In the genomic region with DNA sequence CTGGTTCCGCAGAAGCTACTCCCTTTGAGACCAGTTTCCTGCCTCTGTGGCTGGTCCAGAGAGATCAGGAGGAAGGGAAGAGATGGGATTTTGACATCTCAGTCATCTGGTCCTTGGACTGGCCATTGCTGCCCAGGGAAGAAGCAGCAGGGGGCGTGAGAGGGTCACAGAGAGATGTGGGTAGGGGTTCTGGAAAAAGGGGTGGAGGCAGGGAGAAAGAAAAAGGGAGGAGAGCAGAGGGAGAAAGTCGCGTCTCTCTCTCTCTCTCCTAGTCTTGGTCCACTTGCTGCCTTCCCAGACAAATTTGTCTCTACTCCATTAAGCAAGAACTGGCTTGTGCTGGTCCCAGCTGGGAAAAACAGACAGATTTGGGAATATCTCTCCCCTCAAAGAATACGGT, we compare ENCODE assay signal across 8 cellular contexts. TPM values are rescaled to one million over a fixed set of nuclear protein-coding genes. Genes with fewer than 3 reads are reported as not detected.
A peak's percentile ranks its signal among the peaks of the same experiment; 100 is the strongest.
DNase-seq lines count a peak whose midpoint lies in the region; ATAC-seq and TF ChIP-seq lines count a peak whose summit lies in the region.

No MANE protein-coding gene starts in this region.

- H3K4me3 ChIP-seq in MM.1S (ENCODE audit: low read length) (no peak overlapping the region), brain microvascular endothelial cell (ENCODE audit: low read depth, low read length) (no peak overlapping the region), mesendoderm (ENCODE audit: low read length) (no peak overlapping the region)

- no peak overlapping the region for H2BK15ac ChIP-seq in mesendoderm (replicated peaks; ENCODE audit: low read depth)

- H3K79me1 ChIP-seq in mesendoderm (ENCODE audit: low read length), result no peaks in the 10 kb centered on the region

- WGBS in mesendoderm (ENCODE audit: extremely low coverage, insufficient coverage, low lambda C conversion rate), result no CpG with 5 or more reads among the region's 5 CpGs

- H3K27me3 ChIP-seq in MM.1S (replicated peaks; ENCODE audit: insufficient read depth, low read length), result peaks cover 30% of the 10 kb centered on the region
- H3K27me3 ChIP-seq in brain microvascular endothelial cell (replicated peaks), result no peaks in the 10 kb centered on the region
- no peaks in the 10 kb centered on the region for H3K27me3 ChIP-seq in mesendoderm (ENCODE audit: insufficient read depth, low read length, poor library complexity)

- H3K4me1 Mint-ChIP-seq in activated T-helper 1 cell treated with anti-CD3 and anti-CD28 coated beads, Interleukin-12 subunit alpha, Interleukin-12 subunit beta, Interleukin-2, Interleukin-4 antibody, amounts not matched to agents 30 ng/mL and 10 ng/mL and 1 ng/mL, durations not matched to agents 14 hours and 24 hours and 36 hours (ENCODE audit: low read depth), result no peaks in the 10 kb centered on the region

- DNase-seq in ELR (ENCODE audit: low read depth) (peak; percentile 56), MM.1S (no peak), brain microvascular endothelial cell (peak; percentile 25), mesendoderm (peak; percentile 83), DMS153 (lab: John Stamatoyannopoulos, UW) (no peak)
- DNase-seq in activated T-helper 1 cell treated with anti-CD3 and anti-CD28 coated beads, Interleukin-12 subunit alpha, Interleukin-12 subunit beta, Interleukin-2, Interleukin-4 antibody, amounts not matched to agents 30 ng/mL and 10 ng/mL and 1 ng/mL, durations not matched to agents 14 hours and 24 hours and 36 hours (ENCODE audit: low spot score), result no peak
- no peak for DNase-seq in activated CD8-positive, alpha-beta memory T cell treated with anti-CD3 and anti-CD28 coated beads for 24 hours

- H2AK5ac ChIP-seq in mesendoderm (ENCODE audit: low read length), result no peak overlapping the region

- no peak for ATAC-seq in HG02884 (IDR thresholded peaks at IDR 0.05; ENCODE audit: unreplicated experiment)

- no peak overlapping the region for H3K23ac ChIP-seq in mesendoderm (ENCODE audit: low read length)

- H2BK120ac ChIP-seq in mesendoderm (ENCODE audit: low read depth, low read length), result no peak overlapping the region

- no peaks in the 10 kb centered on the region for H3K36me3 ChIP-seq in MM.1S (replicated peaks; ENCODE audit: insufficient read depth, low read length)
- no peaks in the 10 kb centered on the region for H3K36me3 ChIP-seq in brain microvascular endothelial cell (replicated peaks)
- H3K36me3 ChIP-seq in mesendoderm (ENCODE audit: control insufficient read depth, insufficient read depth, low read length), result no peaks in the 10 kb centered on the region

- no peaks in the 10 kb centered on the region for H3F3A ChIP-seq in MM.1S (ENCODE audit: insufficient read depth, low read length)

- H3K9me3 ChIP-seq in MM.1S (replicated peaks; ENCODE audit: insufficient read depth, low read length), result no peaks in the 10 kb centered on the region

- H3K4me3 Mint-ChIP-seq in activated T-helper 1 cell treated with anti-CD3 and anti-CD28 coated beads, Interleukin-12 subunit alpha, Interleukin-12 subunit beta, Interleukin-2, Interleukin-4 antibody, amounts not matched to agents 30 ng/mL and 10 ng/mL and 1 ng/mL, durations not matched to agents 14 hours and 24 hours and 36 hours, result no peak overlapping the region

- H4K8ac ChIP-seq in mesendoderm (ENCODE audit: low read depth, low read length), result no peak overlapping the region

- intact Hi-C loops in activated T-helper 1 cell treated with anti-CD3 and anti-CD28 coated beads, Interleukin-12 subunit alpha, Interleukin-12 subunit beta, Interleukin-2, Interleukin-4 antibody, amounts not matched to agents 30 ng/mL and 10 ng/mL and 1 ng/mL, durations not matched to agents 14 hours and 24 hours and 36 hours (cut with micrococcal nuclease), result no loop called here

- H3K27ac ChIP-seq in MM.1S (ENCODE audit: low read length) (no peak overlapping the region), brain microvascular endothelial cell (no peak overlapping the region), mesendoderm (ENCODE audit: low read depth, low read length) (no peak overlapping the region)

- no peak overlapping the region for H4K5ac ChIP-seq in mesendoderm (ENCODE audit: low read length)

- no peak overlapping the region for H3K4ac ChIP-seq in mesendoderm (ENCODE audit: low read depth, low read length)

- no peak overlapping the region for H3K18ac ChIP-seq in mesendoderm (ENCODE audit: low read length)

- no peak overlapping the region for H2AFZ ChIP-seq in MM.1S (ENCODE audit: low read length)

- H4K20me1 ChIP-seq in MM.1S (ENCODE audit: insufficient read depth, low read length), result no peaks in the 10 kb centered on the region

- H3K4me2 ChIP-seq in MM.1S (ENCODE audit: low read depth, low read length) (no peak overlapping the region), mesendoderm (ENCODE audit: low read length) (no peak overlapping the region)

- no peaks in the 10 kb centered on the region for H3K9me3 Mint-ChIP-seq in activated T-helper 1 cell treated with anti-CD3 and anti-CD28 coated beads, Interleukin-12 subunit alpha, Interleukin-12 subunit beta, Interleukin-2, Interleukin-4 antibody, amounts not matched to agents 30 ng/mL and 10 ng/mL and 1 ng/mL, durations not matched to agents 14 hours and 24 hours and 36 hours

- peak overlapping the region; percentile 28 for H3K56ac ChIP-seq in mesendoderm (ENCODE audit: low read length)

- in situ Hi-C loops in brain microvascular endothelial cell (cut with HindIII; ENCODE audit: low pct_ligation_motif_present, low sequenced_read_pairs), result no loop called here

- no peaks in the 10 kb centered on the region for H3K9me2 ChIP-seq in MM.1S (replicated peaks; ENCODE audit: insufficient read depth, low read length)

- H2BK5ac ChIP-seq in mesendoderm (ENCODE audit: low read length), result no peak overlapping the region

- H3K4me1 ChIP-seq in MM.1S (ENCODE audit: low read length), result peaks cover 7% of the 10 kb centered on the region
- H3K4me1 ChIP-seq in mesendoderm (ENCODE audit: control insufficient read depth, low read depth, low read length), result no peaks in the 10 kb centered on the region

- H3K79me2 ChIP-seq in MM.1S (ENCODE audit: low read length) (no peaks in the 10 kb centered on the region), mesendoderm (ENCODE audit: control insufficient read depth, insufficient read depth, low read length) (no peaks in the 10 kb centered on the region)

- no peak overlapping the region for H3K9ac ChIP-seq in MM.1S (ENCODE audit: low read length)
- no peak overlapping the region for H3K9ac ChIP-seq in mesendoderm (ENCODE audit: low read length)

- no peak overlapping the region for H3K27ac Mint-ChIP-seq in activated T-helper 1 cell treated with anti-CD3 and anti-CD28 coated beads, Interleukin-12 subunit alpha, Interleukin-12 subunit beta, Interleukin-2, Interleukin-4 antibody, amounts not matched to agents 30 ng/mL and 10 ng/mL and 1 ng/mL, durations not matched to agents 14 hours and 24 hours and 36 hours

- H3K36me3 Mint-ChIP-seq in activated T-helper 1 cell treated with anti-CD3 and anti-CD28 coated beads, Interleukin-12 subunit alpha, Interleukin-12 subunit beta, Interleukin-2, Interleukin-4 antibody, amounts not matched to agents 30 ng/mL and 10 ng/mL and 1 ng/mL, durations not matched to agents 14 hours and 24 hours and 36 hours (ENCODE audit: low read depth), result no peaks in the 10 kb centered on the region

- TF ChIP-seq CTCF in MM.1S (IDR thresholded peaks at IDR 0.05; ENCODE audit: low read length) (peak; percentile 47), brain microvascular endothelial cell (IDR thresholded peaks at IDR 0.05; ENCODE audit: low read depth, low read length, missing control alignments) (peak; percentile 84)

- H3K27me3 Mint-ChIP-seq in activated T-helper 1 cell treated with anti-CD3 and anti-CD28 coated beads, Interleukin-12 subunit alpha, Interleukin-12 subunit beta, Interleukin-2, Interleukin-4 antibody, amounts not matched to agents 30 ng/mL and 10 ng/mL and 1 ng/mL, durations not matched to agents 14 hours and 24 hours and 36 hours (ENCODE audit: insufficient read depth), result peaks cover 8% of the 10 kb centered on the region

RNA-seq across cellular contexts. Expression of a gene that starts 4.4 kb away (rescaled TPM):
- polyA plus RNA-seq in mesendoderm (2013, experiment 1 of 2), result 0.34 TPM
- polyA plus RNA-seq in mesendoderm (2013, experiment 2 of 2), result 0.46 TPM
- 0.20 TPM in 1 of 2 replicates, not detected in the other for total RNA-seq in activated T-helper 1 cell treated with anti-CD3 and anti-CD28 coated beads, Interleukin-12 subunit alpha, Interleukin-12 subunit beta, Interleukin-2, Interleukin-4 antibody, amounts not matched to agents 30 ng/mL and 10 ng/mL and 1 ng/mL, durations not matched to agents 14 hours and 24 hours and 36 hours

RNA-seq across cellular contexts. Expression of a gene that starts 6.8 kb away (rescaled TPM):
- polyA plus RNA-seq in mesendoderm (2013, experiment 1 of 2), result 26.8 TPM
- 26.5 TPM for polyA plus RNA-seq in mesendoderm (2013, experiment 2 of 2)
- total RNA-seq in activated T-helper 1 cell treated with anti-CD3 and anti-CD28 coated beads, Interleukin-12 subunit alpha, Interleukin-12 subunit beta, Interleukin-2, Interleukin-4 antibody, amounts not matched to agents 30 ng/mL and 10 ng/mL and 1 ng/mL, durations not matched to agents 14 hours and 24 hours and 36 hours, result 23.8 and 24.0 TPM in 2 replicates

RNA-seq across cellular contexts. Expression of a gene that starts 16.3 kb away (rescaled TPM):
- 3.2 TPM for polyA plus RNA-seq in mesendoderm (2013, experiment 1 of 2)
- 3.1 TPM for polyA plus RNA-seq in mesendoderm (2013, experiment 2 of 2)
- total RNA-seq in activated T-helper 1 cell treated with anti-CD3 and anti-CD28 coated beads, Interleukin-12 subunit alpha, Interleukin-12 subunit beta, Interleukin-2, Interleukin-4 antibody, amounts not matched to agents 30 ng/mL and 10 ng/mL and 1 ng/mL, durations not matched to agents 14 hours and 24 hours and 36 hours, result 0.54 TPM in 2 replicates

RNA-seq across cellular contexts. Expression of a gene that starts 19.7 kb away (rescaled TPM):
- 22.0 TPM for polyA plus RNA-seq in mesendoderm (2013, experiment 1 of 2)
- 22.4 TPM for polyA plus RNA-seq in mesendoderm (2013, experiment 2 of 2)
- 59.5 and 63.6 TPM in 2 replicates for total RNA-seq in activated T-helper 1 cell treated with anti-CD3 and anti-CD28 coated beads, Interleukin-12 subunit alpha, Interleukin-12 subunit beta, Interleukin-2, Interleukin-4 antibody, amounts not matched to agents 30 ng/mL and 10 ng/mL and 1 ng/mL, durations not matched to agents 14 hours and 24 hours and 36 hours

RNA-seq across cellular contexts. Expression of a gene that starts 44.5 kb away (rescaled TPM):
- polyA plus RNA-seq in mesendoderm (2013, experiment 1 of 2), result 18.2 TPM
- 18.4 TPM for polyA plus RNA-seq in mesendoderm (2013, experiment 2 of 2)
- 0.20 and 0.78 TPM in 2 replicates for total RNA-seq in activated T-helper 1 cell treated with anti-CD3 and anti-CD28 coated beads, Interleukin-12 subunit alpha, Interleukin-12 subunit beta, Interleukin-2, Interleukin-4 antibody, amounts not matched to agents 30 ng/mL and 10 ng/mL and 1 ng/mL, durations not matched to agents 14 hours and 24 hours and 36 hours

Comparison
In these comparisons a context has a peak if more than half of its experiments do, and no peak if none do; other contexts are left out.
1. DNase-seq: peak in ELR (single experiment), brain microvascular endothelial cell (single experiment) and mesendoderm (single experiment); none in MM.1S (single experiment), activated T-helper 1 cell treated with anti-CD3 and anti-CD28 coated beads, Interleukin-12 subunit alpha, Interleukin-12 subunit beta, Interleukin-2, Interleukin-4 antibody, amounts not matched to agents 30 ng/mL and 10 ng/mL and 1 ng/mL, durations not matched to agents 14 hours and 24 hours and 36 hours (single experiment), DMS153 (single experiment) and activated CD8-positive, alpha-beta memory T cell treated with anti-CD3 and anti-CD28 coated beads for 24 hours (single experiment).